ENCODE assay signal across 18 cellular contexts in genomic region chr14:54715811-54716210, GRCh38.
"Had no signal": no experiment of that assay in that cellular context is flagged by ENCODE, and none has a peak within 500 bp of the region (broad histone marks: within the 10 kb centered on the region; RNA-seq: fewer than 3 reads in every experiment).

No MANE protein-coding gene starts in this region.

- H3K27me3 ChIP-seq: adrenal gland, cardiac muscle cell, esophagus muscularis mucosa had no signal

- H3K27ac ChIP-seq: adrenal gland, cardiac muscle cell, WERI-Rb-1 had no signal

- FAIRE-seq: endothelial cell of umbilical vein, kidney had no signal

- DNase-seq: activated CD4-positive, alpha-beta T cell treated with anti-CD3 and anti-CD28 coated beads for 1 hour; activated CD4-positive, alpha-beta T cell treated with anti-CD3 and anti-CD28 coated beads, Interleukin-2, amount 50 U/mL, for 4 hours; activated gamma-delta T cell; adrenal gland; effector memory CD4-positive, alpha-beta T cell; glutamatergic neuron; kidney; left ventricle myocardium superior; occipital lobe; posterior cingulate gyrus; retina; stimulated activated naive CD8-positive, alpha-beta T cell treated with anti-CD3 and anti-CD28 coated beads, Interleukin-15, Interleukin-2, amounts not matched to agents 100 U/mL and 50 U/mL, for 24 hours; SW 1271; T-helper 2 cell; WERI-Rb-1 had no signal

- H3K36me3 ChIP-seq: adrenal gland, cardiac muscle cell, esophagus muscularis mucosa had no signal

- H3K9me3 ChIP-seq: adrenal gland, esophagus muscularis mucosa had no signal

- H3K4me3 ChIP-seq: adrenal gland, cardiac muscle cell, esophagus muscularis mucosa had no signal
